Comparison of ENCODE assay signal across 13 cellular contexts in genomic region chr12:49455506-49455905, GRCh38.
A peak's percentile ranks its signal among the peaks of the same experiment; 100 is the strongest.
DNase-seq lines count a peak whose midpoint lies in the region; ATAC-seq lines count a peak whose summit lies in the region.
"Had no signal": no experiment of that assay in that cellular context is flagged by ENCODE, and none has a peak within 500 bp of the region (broad histone marks: within the 10 kb centered on the region; RNA-seq: fewer than 3 reads in every experiment).

No MANE protein-coding gene starts in this region.

- ATAC-seq in stimulated activated effector memory CD8-positive, alpha-beta T cell treated with anti-CD3 and anti-CD28 coated beads, Interleukin-12 subunit alpha, Interleukin-12 subunit beta, amount 100 ng/mL, for 72 hours = no peak
- no peak for ATAC-seq in GM18870 (IDR thresholded peaks at IDR 0.05; ENCODE audit: unreplicated experiment)

- DNase-seq in ecto neural progenitor cell (ENCODE audit: low spot score) = peak; percentile 29
- peak; percentile 76 for DNase-seq in left kidney (ENCODE audit: low read depth, low spot score)
- DNase-seq in stimulated activated effector memory CD8-positive, alpha-beta T cell treated with anti-CD3 and anti-CD28 coated beads, Interleukin-12 subunit alpha, Interleukin-12 subunit beta, amount 100 ng/mL, for 72 hours (ENCODE audit: low spot score in 2 of 2) = no peak
- no peak for DNase-seq in NCI-H1694 (lab: John Stamatoyannopoulos, UW)
- DNase-seq in SIG-M5 treated with dmso at 0.1 percent for 504 hours (lab: John Stamatoyannopoulos, UW; ENCODE audit: unreplicated experiment) = no peak
- DNase-seq: Calu3; CD4-positive, alpha-beta memory T cell; COR-L47; DMS53; DMS79 treated with DMSO at 0.1 percent for 48 hours; GF-D8; GOT3 had no signal

- no peak overlapping the region for H3K4me3 Mint-ChIP-seq in stimulated activated effector memory CD8-positive, alpha-beta T cell treated with anti-CD3 and anti-CD28 coated beads, Interleukin-12 subunit alpha, Interleukin-12 subunit beta, amount 100 ng/mL, for 72 hours
- H3K4me3 Mint-ChIP-seq: CD4-positive, alpha-beta memory T cell had no signal

- H3K27ac Mint-ChIP-seq in stimulated activated effector memory CD8-positive, alpha-beta T cell treated with anti-CD3 and anti-CD28 coated beads, Interleukin-12 subunit alpha, Interleukin-12 subunit beta, amount 100 ng/mL, for 72 hours = peak overlapping the region; percentile 52
- H3K27ac Mint-ChIP-seq: CD4-positive, alpha-beta memory T cell had no signal

- peaks cover 9% of the 10 kb centered on the region for H3K4me1 Mint-ChIP-seq in stimulated activated effector memory CD8-positive, alpha-beta T cell treated with anti-CD3 and anti-CD28 coated beads, Interleukin-12 subunit alpha, Interleukin-12 subunit beta, amount 100 ng/mL, for 72 hours
- H3K4me1 Mint-ChIP-seq: CD4-positive, alpha-beta memory T cell had no signal

- peaks cover 7% of the 10 kb centered on the region for H3K36me3 Mint-ChIP-seq in stimulated activated effector memory CD8-positive, alpha-beta T cell treated with anti-CD3 and anti-CD28 coated beads, Interleukin-12 subunit alpha, Interleukin-12 subunit beta, amount 100 ng/mL, for 72 hours

- H3K9me3 Mint-ChIP-seq in stimulated activated effector memory CD8-positive, alpha-beta T cell treated with anti-CD3 and anti-CD28 coated beads, Interleukin-12 subunit alpha, Interleukin-12 subunit beta, amount 100 ng/mL, for 72 hours = no peaks in the 10 kb centered on the region
- H3K9me3 Mint-ChIP-seq: CD4-positive, alpha-beta memory T cell had no signal

Comparison
In these comparisons a context has a peak if more than half of its experiments do, and no peak if none do; other contexts are left out.
1. DNase-seq: peak in ecto neural progenitor cell (single experiment) and left kidney (single experiment); none in stimulated activated effector memory CD8-positive, alpha-beta T cell treated with anti-CD3 and anti-CD28 coated beads, Interleukin-12 subunit alpha, Interleukin-12 subunit beta, amount 100 ng/mL, for 72 hours (0 of 2), NCI-H1694 (single experiment) and SIG-M5 treated with dmso at 0.1 percent for 504 hours (single experiment).